ENCODE assay signal across 20 cellular contexts in genomic region chr7:42127232-42127622, GRCh38.
"Had no signal": no experiment of that assay in that cellular context is flagged by ENCODE, and none has a peak within 500 bp of the region (broad histone marks: within the 10 kb centered on the region; RNA-seq: fewer than 3 reads in every experiment).

No MANE protein-coding gene starts in this region.

- H3K9me3 ChIP-seq: gastroesophageal sphincter, neutrophil, transverse colon, vagina had no signal

- H3K27me3 Mint-ChIP-seq: activated CD4-positive, alpha-beta memory T cell treated with anti-CD3 and anti-CD28 coated beads for 36 hours; central memory CD8-positive, alpha-beta T cell; stimulated activated naive CD8-positive, alpha-beta T cell treated with anti-CD3 and anti-CD28 coated beads, Interleukin-15, Interleukin-2, amounts not matched to agents 100 ng/mL and 50 ng/mL, for 24 hours had no signal

- DNase-seq: activated B cell treated with CpG ODN at 0.5 μM for 24 hours; activated CD4-positive, alpha-beta memory T cell treated with anti-CD3 and anti-CD28 coated beads for 36 hours; activated CD4-positive, alpha-beta T cell treated with anti-CD3 and anti-CD28 coated beads for 4 hours; activated naive CD8-positive, alpha-beta T cell treated with anti-CD3 and anti-CD28 coated beads for 36 hours; activated T-cell treated with anti-CD3 and anti-CD28 coated beads for 4 hours; brain microvascular endothelial cell; heart left ventricle; left ventricle myocardium inferior; mammary epithelial cell; stimulated activated CD4-positive, alpha-beta T cell treated with anti-CD3 and anti-CD28 coated beads, Interleukin-1b, Interleukin-23, amount 100 ng/mL, for 48 hours; T-helper 1 cell; T-helper 9 cell; transverse colon had no signal

- H3K4me1 Mint-ChIP-seq: activated B cell treated with CpG ODN at 0.5 μM for 24 hours; central memory CD8-positive, alpha-beta T cell had no signal

- H3K4me3 ChIP-seq: coronary artery, gastroesophageal sphincter, heart left ventricle, left ventricle myocardium inferior, transverse colon, vagina had no signal

- H3K36me3 ChIP-seq: brain microvascular endothelial cell, heart left ventricle, neutrophil, transverse colon, vagina had no signal

- H3K27me3 ChIP-seq: brain microvascular endothelial cell, gastroesophageal sphincter, heart left ventricle, neutrophil, transverse colon, vagina had no signal

- H3K9me3 Mint-ChIP-seq: activated CD4-positive, alpha-beta memory T cell treated with anti-CD3 and anti-CD28 coated beads for 36 hours; stimulated activated naive CD8-positive, alpha-beta T cell treated with anti-CD3 and anti-CD28 coated beads, Interleukin-15, Interleukin-2, amounts not matched to agents 100 ng/mL and 50 ng/mL, for 24 hours had no signal

- H3K27ac Mint-ChIP-seq: activated B cell treated with CpG ODN at 0.5 μM for 24 hours; activated CD4-positive, alpha-beta memory T cell treated with anti-CD3 and anti-CD28 coated beads for 36 hours; activated naive CD8-positive, alpha-beta T cell treated with anti-CD3 and anti-CD28 coated beads for 36 hours; progenitor cell of endocrine pancreas; stimulated activated naive CD8-positive, alpha-beta T cell treated with anti-CD3 and anti-CD28 coated beads, Interleukin-15, Interleukin-2, amounts not matched to agents 100 ng/mL and 50 ng/mL, for 24 hours had no signal

- H3K27ac ChIP-seq: brain microvascular endothelial cell, coronary artery, gastroesophageal sphincter, heart left ventricle, left ventricle myocardium inferior, neutrophil, transverse colon, vagina had no signal

- H3K4me3 Mint-ChIP-seq: activated B cell treated with CpG ODN at 0.5 μM for 24 hours; activated CD4-positive, alpha-beta memory T cell treated with anti-CD3 and anti-CD28 coated beads for 36 hours; activated naive CD8-positive, alpha-beta T cell treated with anti-CD3 and anti-CD28 coated beads for 36 hours; central memory CD8-positive, alpha-beta T cell; stimulated activated naive CD8-positive, alpha-beta T cell treated with anti-CD3 and anti-CD28 coated beads, Interleukin-15, Interleukin-2, amounts not matched to agents 100 ng/mL and 50 ng/mL, for 24 hours had no signal

- H3K36me3 Mint-ChIP-seq: activated CD4-positive, alpha-beta memory T cell treated with anti-CD3 and anti-CD28 coated beads for 36 hours; activated naive CD8-positive, alpha-beta T cell treated with anti-CD3 and anti-CD28 coated beads for 36 hours had no signal

- ATAC-seq: gastroesophageal sphincter, heart left ventricle had no signal

- H3K4me1 ChIP-seq: heart left ventricle, left ventricle myocardium inferior, transverse colon had no signal
